8 cellular contexts compared by ENCODE assay signal in the genomic region with DNA sequence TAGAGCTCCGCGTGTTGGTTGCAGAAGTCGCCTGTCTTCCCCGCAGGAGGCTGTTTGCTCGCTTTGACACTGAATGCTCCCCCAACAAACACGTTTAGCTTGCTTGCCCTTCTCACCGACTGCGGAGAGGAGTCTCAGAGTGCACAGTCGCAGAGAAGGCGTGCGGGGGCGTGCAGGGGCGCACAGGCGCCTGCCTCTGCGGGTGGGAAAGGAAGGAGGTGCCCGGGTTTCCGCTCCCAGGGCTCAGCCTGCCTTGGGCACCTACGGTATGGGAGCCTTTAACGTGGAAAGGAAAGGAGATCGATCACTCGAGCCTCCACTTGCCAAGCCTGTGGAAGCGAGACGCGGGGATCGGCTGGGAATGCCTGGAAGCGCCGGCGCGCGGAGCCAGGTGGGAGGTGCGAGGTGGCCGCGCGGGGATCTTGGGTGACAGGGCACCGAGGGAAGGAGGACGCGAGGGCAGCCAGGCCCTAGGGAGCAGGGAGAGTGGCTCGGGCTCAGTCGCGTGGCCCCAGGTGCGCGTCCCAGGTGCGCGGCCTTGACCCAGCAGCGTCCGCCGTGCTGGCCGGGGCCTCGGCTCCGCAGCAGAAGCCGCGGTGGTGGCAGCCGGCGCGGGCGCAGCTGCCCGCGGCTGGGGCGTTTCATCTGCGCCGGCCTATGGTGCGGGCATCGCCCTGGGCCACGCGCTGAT. TPM values are rescaled to one million over a fixed set of nuclear protein-coding genes. Genes with fewer than 3 reads are reported as not detected.
DNase-seq lines count a peak whose midpoint lies in the region; ATAC-seq and TF ChIP-seq lines count a peak whose summit lies in the region.

A gene (plus strand): TSS at position 419 of the 691 bp plus-strand sequence. CDS start 749 bp downstream, outside the sequence.

- ATAC-seq in GM18870 (IDR thresholded peaks at IDR 0.05; ENCODE audit: unreplicated experiment) (peak; percentile 83), HG03135 (IDR thresholded peaks at IDR 0.05; ENCODE audit: unreplicated experiment) (peak; percentile 82)
- ATAC-seq in effector memory CD8-positive, alpha-beta T cell (replicated peaks): peak; percentile 83

- H3K36me3 Mint-ChIP-seq in effector memory CD8-positive, alpha-beta T cell (ENCODE audit: insufficient read depth): peaks cover 5% of the 10 kb centered on the region

- H3K9me3 Mint-ChIP-seq in effector memory CD8-positive, alpha-beta T cell: no peaks in the 10 kb centered on the region

- H3K27me3 Mint-ChIP-seq in effector memory CD8-positive, alpha-beta T cell: peaks cover 0 to 8% of the 10 kb centered on the region in 2 donors

- TF ChIP-seq CTCF in AG04450 (IDR thresholded peaks at IDR 0.05; ENCODE audit: low read depth, low read length): no peak

- H3K27me3 ChIP-seq in AG04450 (ENCODE audit: control insufficient read depth, insufficient read depth, low read length): peaks cover 2% of the 10 kb centered on the region

- H3K4me3 ChIP-seq in AG04450 (ENCODE audit: low read depth, low read length): peak within 1 kb of the TSS; percentile 88

- H3K27ac ChIP-seq in AG04450 (ENCODE audit: low read depth, low read length): peak within 1 kb of the TSS; percentile 47

- H3K9me3 ChIP-seq in AG04450 (ENCODE audit: control insufficient read depth, insufficient read depth, low read length): no peaks in the 10 kb centered on the region

- CTCF ChIA-PET in AG04450 (lab: Charles Lee): interaction anchor here (0.6 to 1.5 kb wide), 6 partner anchors 59 to 589 kb away, joined by 3 to 16 read pairs (median 4); no protein-coding TSS in a partner anchor
- CTCF ChIA-PET in activated CD8-positive, alpha-beta memory T cell treated with anti-CD3 and anti-CD28 coated beads for 36 hours (lab: Charles Lee): no interaction called here

- H3K4me1 Mint-ChIP-seq in effector memory CD8-positive, alpha-beta T cell (ENCODE audit: low read depth in 2 of 2): peaks cover 11 to 22% of the 10 kb centered on the region in 2 donors

- peak within 1 kb of the TSS; percentile 85 to 92 for H3K27ac Mint-ChIP-seq in effector memory CD8-positive, alpha-beta T cell

- DNase-seq in AG04450 (ENCODE audit: low read depth, low spot score) (peak; percentile 56), NCI-H510A treated with DMSO at 0.1 percent for 48 hours (lab: John Stamatoyannopoulos, UW) (peak; percentile 71), lung microvascular endothelial cell (ENCODE audit: low read depth in 2 of 2) (peak; percentile 86 to 87)
- DNase-seq in effector memory CD8-positive, alpha-beta T cell: peak; percentile 49 to 62 (median 54)
- peak; percentile 57 to 70 (median 67) for DNase-seq in stimulated activated CD4-positive, alpha-beta T cell treated with anti-CD3 and anti-CD28 coated beads, TNF-alpha, amount 100 ng/mL, for 48 hours (ENCODE audit: low read depth in 3 of 3)

- POLR2A ChIA-PET in AG04450 (lab: Yijun Ruan, JAX): interaction anchor here (1.4 kb wide), 1 partner anchor 82 kb away, joined by 3 read pairs; no protein-coding TSS in a partner anchor
- POLR2A ChIA-PET in activated CD8-positive, alpha-beta memory T cell treated with anti-CD3 and anti-CD28 coated beads for 36 hours (lab: Charles Lee): interaction anchor here (0.6 kb wide), 1 partner anchor 26 kb away, joined by 5 read pairs; no protein-coding TSS in a partner anchor

- peak within 1 kb of the TSS; percentile 95 to 100 for H3K4me3 Mint-ChIP-seq in effector memory CD8-positive, alpha-beta T cell

RNA-seq across cellular contexts. Expression of the gene that starts here (rescaled TPM):
- polyA plus RNA-seq in AG04450 (2011; rRNA removed): 10.3 and 11.8 TPM in 2 replicates
- 7.7 and 11.5 TPM in 2 replicates for polyA minus RNA-seq in AG04450 (2011; rRNA and poly(A)+ RNA removed)
- 10 to 100 TPM; 14.9 to 15.9 TPM for total RNA-seq in activated CD8-positive, alpha-beta memory T cell treated with anti-CD3 and anti-CD28 coated beads for 36 hours
- total RNA-seq in lung microvascular endothelial cell: 4.8 and 9.5 TPM in 2 replicates

Comparison
In these comparisons a context has a peak if more than half of its experiments do, and no peak if none do; other contexts are left out.
1. Peak in every context shown above with its lines: DNase-seq, ATAC-seq, H3K4me3 ChIP-seq and H3K27ac ChIP-seq.